12 cellular contexts compared by ENCODE assay signal in genomic region chr1:226642421-226642820, GRCh38.
DNase-seq lines count a peak whose midpoint lies in the region; ATAC-seq, FAIRE-seq and TF ChIP-seq lines count a peak whose summit lies in the region.
"Had no signal": no experiment of that assay in that cellular context is flagged by ENCODE, and none has a peak within 500 bp of the region (broad histone marks: within the 10 kb centered on the region; RNA-seq: fewer than 3 reads in every experiment).

No MANE protein-coding gene starts in this region.

- no peak for TF ChIP-seq RAD21 in HepG2 (CRISPR knock-in tag; IDR thresholded peaks at IDR 0.05)

- H3K27me3 ChIP-seq in right lobe of liver (no peaks in the 10 kb centered on the region), HepG2 (ENCODE audit: control insufficient read depth in 1 of 2, insufficient read depth in 2 of 2, low read length in 2 of 2) (peaks cover 12 to 78% of the 10 kb centered on the region in 2 experiments; a peak in 4 of 5 replicates)
- no peaks in the 10 kb centered on the region for H3K27me3 ChIP-seq in naive thymus-derived CD4-positive, alpha-beta T cell (ENCODE audit: control insufficient read depth in 2 of 2, insufficient read depth in 2 of 2, low read length in 2 of 2)
- H3K27me3 ChIP-seq: ovary, thyroid gland had no signal

- TF ChIP-seq CTCF in right lobe of liver (IDR thresholded peaks at IDR 0.05) (no peak), HepG2 (CRISPR knock-in tag; IDR thresholded peaks at IDR 0.05) (no peak)

- no peak overlapping the region for H3K4me3 Mint-ChIP-seq in activated naive CD8-positive, alpha-beta T cell
- peak overlapping the region in 2 of 10 donors; percentile 11 to 79 for H3K4me3 Mint-ChIP-seq in naive thymus-derived CD4-positive, alpha-beta T cell

- H3K27ac Mint-ChIP-seq in activated naive CD8-positive, alpha-beta T cell: peak overlapping the region; percentile 97
- peak overlapping the region in 8 of 9 donors; percentile 87 to 97 (median 94) for H3K27ac Mint-ChIP-seq in naive thymus-derived CD4-positive, alpha-beta T cell

- H3K4me3 ChIP-seq in right lobe of liver (no peak overlapping the region), HepG2 (replicated peaks in 1 of 3; ENCODE audit: insufficient read depth in 1 of 3, low read depth in 2 of 3, low read length in 3 of 3) (no peak overlapping the region)
- H3K4me3 ChIP-seq in naive thymus-derived CD4-positive, alpha-beta T cell (ENCODE audit: low read length): no peak overlapping the region
- H3K4me3 ChIP-seq: lung, ovary, thyroid gland had no signal

- peak in 2 of 3 donors; percentile 10 to 42 for DNase-seq in right lobe of liver
- no peak for DNase-seq in HepG2 (ENCODE audit: low spot score)
- peak in 1 of 9 donors; percentile 8 for DNase-seq in naive thymus-derived CD4-positive, alpha-beta T cell
- no peak for DNase-seq in stimulated activated CD4-positive, alpha-beta T cell treated with anti-CD3 and anti-CD28 coated beads, Interleukin-4, amount 100 ng/mL, for 24 hours
- DNase-seq in DMS153 (lab: John Stamatoyannopoulos, UW): no peak
- DNase-seq: NK-92 treated with Interleukin-12 subunit alpha and Interleukin-12 subunit beta, amount 100 ng/mL, for 24 hours; thyroid gland had no signal

- no peaks in the 10 kb centered on the region for H4K20me1 ChIP-seq in HepG2 (ENCODE audit: insufficient read depth, low read length)

- H3K4me1 Mint-ChIP-seq in activated naive CD8-positive, alpha-beta T cell (ENCODE audit: low read depth): peaks cover 60% of the 10 kb centered on the region
- H3K4me1 Mint-ChIP-seq in naive thymus-derived CD4-positive, alpha-beta T cell: peaks cover 17 to 84% (median 47%) of the 10 kb centered on the region in 7 donors

- in situ Hi-C loops in HepG2 (cut with HindIII; ENCODE audit: extremely low pct_ligation_motif_present, low pct_unique_long_range_greater_than_20kb): no loop called here

- H3K4me1 ChIP-seq in right lobe of liver: no peaks in the 10 kb centered on the region
- no peaks in the 10 kb centered on the region for H3K4me1 ChIP-seq in HepG2 (ENCODE audit: insufficient read depth, low read length)
- peaks cover 38 to 47% of the 10 kb centered on the region in 2 donors for H3K4me1 ChIP-seq in naive thymus-derived CD4-positive, alpha-beta T cell (ENCODE audit: control insufficient read depth in 2 of 2, insufficient read depth in 2 of 2, low read length in 2 of 2)
- H3K4me1 ChIP-seq: thyroid gland had no signal

- TF ChIP-seq EP300 in HepG2 (IDR thresholded peaks at IDR 0.05; ENCODE audit: low read depth in 2 of 2, low read length in 2 of 2) (no peak), HepG2 (CRISPR knock-in tag; IDR thresholded peaks at IDR 0.05; ENCODE audit: borderline replicate concordance) (no peak)

- TF ChIP-seq POLR2A in right lobe of liver (IDR thresholded peaks at IDR 0.05) (no peak), HepG2 (IDR thresholded peaks at IDR 0.05; ENCODE audit: insufficient read depth in 1 of 2, low read depth in 2 of 2, low read length in 2 of 2) (no peak)

- no peak overlapping the region for H3K4me2 ChIP-seq in HepG2 (ENCODE audit: low read depth, low read length)

- POLR2A ChIA-PET in HepG2 (lab: Yijun Ruan, JAX): no interaction called here
- POLR2A ChIA-PET in naive thymus-derived CD4-positive, alpha-beta T cell (lab: Charles Lee): interaction anchor here (0.8 to 1.3 kb wide), 4 partner anchors 11 to 84 kb away, joined by 4 to 5 read pairs (median 5); no protein-coding TSS in a partner anchor

- intact Hi-C loops in right lobe of liver (cut with DNase I) (loop anchor here in 1 of 2 donors (10.0 kb wide), 1 partner anchor 182 kb away; no protein-coding TSS in a partner anchor), HepG2 (cut with micrococcal nuclease; ENCODE audit: unreplicated experiment) (no loop called here)
- intact Hi-C loops in naive thymus-derived CD4-positive, alpha-beta T cell (cut with micrococcal nuclease): no loop called here

- WGBS in right lobe of liver (ENCODE audit: insufficient coverage, low coverage, low lambda C conversion rate, missing lambda C conversion rate): 82% methylated on average over 3 of the region's 8 CpGs
- WGBS in HepG2 (ENCODE audit: low lambda C conversion rate): 15% methylated on average over 6 of the region's 8 CpGs

- no peak overlapping the region for H3K9ac ChIP-seq in HepG2 (ENCODE audit: insufficient read depth, low read depth, low read length)

- H3K36me3 Mint-ChIP-seq in activated naive CD8-positive, alpha-beta T cell: peaks cover 2% of the 10 kb centered on the region
- peaks cover 0 to 29% (median 9%) of the 10 kb centered on the region in 5 donors for H3K36me3 Mint-ChIP-seq in naive thymus-derived CD4-positive, alpha-beta T cell

- no peaks in the 10 kb centered on the region for H3K36me3 ChIP-seq in right lobe of liver
- no peaks in the 10 kb centered on the region for H3K36me3 ChIP-seq in HepG2 (replicated peaks in 1 of 2; ENCODE audit: control insufficient read depth in 1 of 2, insufficient read depth in 2 of 2, low read length in 2 of 2)
- peaks cover 13 to 95% (median 30%) of the 10 kb centered on the region in 3 experiments for H3K36me3 ChIP-seq in naive thymus-derived CD4-positive, alpha-beta T cell (ENCODE audit: control insufficient read depth in 2 of 3, insufficient read depth in 3 of 3, low read length in 3 of 3)
- H3K36me3 ChIP-seq: ovary had no signal

- H3K27ac ChIP-seq in right lobe of liver: no peak overlapping the region
- no peak overlapping the region for H3K27ac ChIP-seq in HepG2 (ENCODE audit: extremely low read length, insufficient read depth, low read length)
- peak overlapping the region; percentile 69 for H3K27ac ChIP-seq in naive thymus-derived CD4-positive, alpha-beta T cell (ENCODE audit: low read depth, low read length)
- H3K27ac ChIP-seq: thyroid gland had no signal

- FAIRE-seq in HepG2 (lab: Jason Lieb, UNC): no peak

- no peaks in the 10 kb centered on the region for H3K79me2 ChIP-seq in HepG2 (ENCODE audit: insufficient read depth, low read length)

- no peak overlapping the region for H2AFZ ChIP-seq in HepG2 (ENCODE audit: low read length)

- ATAC-seq in right lobe of liver (no peak), HepG2 (no peak), HG03469 (IDR thresholded peaks at IDR 0.05; ENCODE audit: unreplicated experiment) (no peak), HG02840 (IDR thresholded peaks at IDR 0.05; ENCODE audit: low FRiP score, unreplicated experiment) (no peak)
- no peak for ATAC-seq in naive thymus-derived CD4-positive, alpha-beta T cell

- H3K9me3 ChIP-seq in right lobe of liver: no peaks in the 10 kb centered on the region
- H3K9me3 ChIP-seq in HepG2 (ENCODE audit: low read length): no peaks in the 10 kb centered on the region
- H3K9me3 ChIP-seq in naive thymus-derived CD4-positive, alpha-beta T cell (ENCODE audit: control insufficient read depth in 2 of 3, low read length in 3 of 3): no peaks in the 10 kb centered on the region
- H3K9me3 ChIP-seq: ovary, thyroid gland had no signal

- CTCF ChIA-PET in HepG2 (lab: Yijun Ruan, JAX; ENCODE audit: low intra/inter-chr PET ratio, low total read pairs): no interaction called here
- CTCF ChIA-PET in naive thymus-derived CD4-positive, alpha-beta T cell (lab: Charles Lee): interaction anchor here (1.0 to 1.8 kb wide), 4 partner anchors 16 to 187 kb away, joined by 3 to 12 read pairs (median 4); no protein-coding TSS in a partner anchor

- H3K9me3 Mint-ChIP-seq in activated naive CD8-positive, alpha-beta T cell (ENCODE audit: low read depth): no peaks in the 10 kb centered on the region
- peaks cover 0 to 2% (median 0%) of the 10 kb centered on the region in 11 donors for H3K9me3 Mint-ChIP-seq in naive thymus-derived CD4-positive, alpha-beta T cell

- H3K27me3 Mint-ChIP-seq in activated naive CD8-positive, alpha-beta T cell: no peaks in the 10 kb centered on the region
- no peaks in the 10 kb centered on the region for H3K27me3 Mint-ChIP-seq in naive thymus-derived CD4-positive, alpha-beta T cell

- no TSS peak for BruUV-seq in HepG2 (replicated peaks; lab: Mats Ljungman, UMichigan)

TF ChIP-seq in HepG2, 621 proteins besides CTCF, POLR2A, EP300 and RAD21 (continues in another document):
- no peak for TF ChIP-seq RBFOX2 (IDR thresholded peaks at IDR 0.05; ENCODE audit: low read depth, low read length)
- no peak for TF ChIP-seq ETS1 (CRISPR knock-in tag; IDR thresholded peaks at IDR 0.05)
- no peak for TF ChIP-seq ATF6 (CRISPR knock-in tag; conservative IDR thresholded peaks at IDR 0.05)
- TF ChIP-seq GABPA (IDR thresholded peaks at IDR 0.05; ENCODE audit: low read depth, low read length): no peak
- no peak for TF ChIP-seq GABPA (CRISPR knock-in tag; IDR thresholded peaks at IDR 0.05; ENCODE audit: low read depth)
- TF ChIP-seq FOXK2 (IDR thresholded peaks at IDR 0.05): no peak
- TF ChIP-seq ZNF12 (CRISPR knock-in tag; IDR thresholded peaks at IDR 0.05): no peak

Comparison
In these comparisons a context has a peak if more than half of its experiments do, and no peak if none do; other contexts are left out.
1. DNase-seq: peak in right lobe of liver (2 of 3); none in HepG2 (single experiment), stimulated activated CD4-positive, alpha-beta T cell treated with anti-CD3 and anti-CD28 coated beads, Interleukin-4, amount 100 ng/mL, for 24 hours (single experiment) and DMS153 (single experiment).